Comparison of ENCODE assay signal across 11 cellular contexts in the genomic region with DNA sequence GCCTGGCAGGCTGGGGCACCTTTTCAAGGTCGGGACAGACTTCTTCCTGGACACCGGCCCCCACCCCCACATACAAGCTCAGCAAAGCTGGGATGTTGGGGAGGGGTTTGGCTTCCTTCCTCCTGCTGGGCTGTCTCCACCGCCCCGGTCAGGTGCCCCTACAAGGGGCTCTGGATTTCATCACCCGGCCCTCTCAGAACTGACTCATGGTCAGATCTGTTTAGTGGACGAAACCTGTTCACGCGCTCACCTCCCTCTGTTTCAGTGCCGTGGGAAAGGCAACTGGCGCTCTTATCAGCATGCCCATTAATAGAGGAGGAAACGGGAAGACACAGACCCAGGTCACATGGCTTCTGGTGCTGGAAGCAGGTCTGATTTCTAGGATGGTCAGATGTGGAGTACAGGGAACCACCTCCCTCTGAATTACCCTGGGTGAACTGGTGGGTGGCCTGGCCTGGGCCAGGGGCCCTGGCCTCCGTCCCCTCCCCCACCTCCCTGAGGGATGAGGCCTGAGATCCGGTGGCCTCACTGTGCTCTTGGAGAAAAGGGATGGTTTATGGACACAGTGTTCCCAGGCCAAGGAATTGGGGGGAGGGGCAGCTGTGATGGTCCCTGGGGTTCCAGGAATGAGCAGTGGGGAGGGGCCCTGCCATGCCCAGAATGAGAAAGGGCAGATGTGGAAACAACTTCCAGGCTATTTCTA.
DNase-seq lines count a peak whose midpoint lies in the region; ATAC-seq and TF ChIP-seq lines count a peak whose summit lies in the region.
"Had no signal": no experiment of that assay in that cellular context is flagged by ENCODE, and none has a peak within 500 bp of the region (broad histone marks: within the 10 kb centered on the region; RNA-seq: fewer than 3 reads in every experiment).

No MANE protein-coding gene starts in this region.

- peak overlapping the region; percentile 43 for H2BK120ac ChIP-seq in mesenchymal stem cell (ENCODE audit: low read depth, low read length)

- H3K4me2 ChIP-seq in mesenchymal stem cell (ENCODE audit: low read length, poor library complexity, severe bottlenecking) (peak overlapping the region; percentile 30), OCI-LY7 (ENCODE audit: low read length) (no peak overlapping the region)

- intact Hi-C loops in OCI-LY7 (cut with micrococcal nuclease; ENCODE audit: unreplicated experiment) = no loop called here

- H4K20me1 ChIP-seq in OCI-LY7 (ENCODE audit: insufficient read depth, low read length) = no peaks in the 10 kb centered on the region

- H3K79me2 ChIP-seq in OCI-LY7 (ENCODE audit: insufficient read depth, low read depth, low read length) = no peaks in the 10 kb centered on the region

- POLR2A ChIA-PET in RWPE1 (lab: Yijun Ruan, JAX; ENCODE audit: low non-redundant PET) = no interaction called here
- POLR2A ChIA-PET in OCI-LY7 (lab: Charles Lee) = no interaction called here

- no peak overlapping the region for H3K9ac ChIP-seq in mesenchymal stem cell (ENCODE audit: low read length)
- H3K9ac ChIP-seq in stomach smooth muscle (ENCODE audit: low read length in 2 of 2) = peak overlapping the region; percentile 68 to 80

- peaks cover 48% of the 10 kb centered on the region for H3K79me1 ChIP-seq in mesenchymal stem cell (replicated peaks; ENCODE audit: low read length, poor library complexity, severe bottlenecking)

- H3K4me1 ChIP-seq in mesenchymal stem cell (ENCODE audit: control insufficient read depth, insufficient read depth, low read depth, low read length) = peaks cover 48% of the 10 kb centered on the region
- peaks cover 80% of the 10 kb centered on the region for H3K4me1 ChIP-seq in stomach smooth muscle (ENCODE audit: control insufficient read depth, insufficient read depth, low read length)
- H3K4me1 ChIP-seq in OCI-LY7 (ENCODE audit: insufficient read depth, low read length, poor library complexity, severe bottlenecking) = peaks cover 3% of the 10 kb centered on the region

- TF ChIP-seq CTCF in RWPE1 (conservative IDR thresholded peaks at IDR 0.05; ENCODE audit: low read depth) (no peak), fibroblast of the aortic adventitia (IDR thresholded peaks at IDR 0.05; ENCODE audit: insufficient read depth, low read length) (no peak), OCI-LY7 (conservative IDR thresholded peaks at IDR 0.05; ENCODE audit: low read length) (no peak)

- peak overlapping the region in 1 of 2 experiments; percentile 13 for H3K14ac ChIP-seq in mesenchymal stem cell (ENCODE audit: low read length in 2 of 2)

- H2BK12ac ChIP-seq in mesenchymal stem cell (ENCODE audit: low read length in 2 of 2) = peak overlapping the region; percentile 6 to 95

- peak overlapping the region; percentile 65 to 88 for H3K18ac ChIP-seq in mesenchymal stem cell (ENCODE audit: low read depth in 1 of 2, low read length in 2 of 2)

- peak overlapping the region; percentile 33 for H4K8ac ChIP-seq in mesenchymal stem cell (ENCODE audit: low read length)

- H3K27me3 ChIP-seq in mesenchymal stem cell (ENCODE audit: control insufficient read depth in 1 of 2, insufficient read depth in 1 of 2, low read length in 2 of 2) (no peaks in the 10 kb centered on the region), stomach smooth muscle (ENCODE audit: control insufficient read depth in 1 of 2, insufficient read depth in 2 of 2, low read length in 2 of 2) (no peaks in the 10 kb centered on the region)

- H2AK5ac ChIP-seq in mesenchymal stem cell (ENCODE audit: low read length, severe bottlenecking) = peak overlapping the region; percentile 47

- peaks cover 68 to 73% of the 10 kb centered on the region in 2 experiments for H3K36me3 ChIP-seq in mesenchymal stem cell (ENCODE audit: control insufficient read depth in 1 of 2, insufficient read depth in 2 of 2, low read depth in 1 of 2, low read length in 2 of 2)
- H3K36me3 ChIP-seq in stomach smooth muscle (ENCODE audit: control insufficient read depth in 2 of 2, insufficient read depth in 2 of 2, low read length in 2 of 2) = peaks cover 0 to 13% of the 10 kb centered on the region in 2 donors
- H3K36me3 ChIP-seq in OCI-LY7 (ENCODE audit: insufficient read depth, low read length) = no peaks in the 10 kb centered on the region

- no peak overlapping the region for H2AFZ ChIP-seq in mesenchymal stem cell (ENCODE audit: low read depth, low read length)
- H2AFZ ChIP-seq in OCI-LY7 (ENCODE audit: low read length) = no peak overlapping the region

- no peak for DNase-seq in RWPE1 (ENCODE audit: low spot score)
- DNase-seq in fibroblast of the aortic adventitia (ENCODE audit: low read depth) = peak; percentile 75
- DNase-seq in mesenchymal stem cell = peak; percentile 95
- DNase-seq in activated naive CD4-positive, alpha-beta T cell treated with Interleukin-2 at 50 U/mL for 16 hours = no peak
- DNase-seq in OCI-LY7 (ENCODE audit: low spot score) = no peak
- DNase-seq: DMS153, NCI-H345, T-helper 2 cell had no signal

- peak overlapping the region; percentile 72 for H4K91ac ChIP-seq in mesenchymal stem cell (ENCODE audit: low read length)

- ATAC-seq in GM18907 (IDR thresholded peaks at IDR 0.05; ENCODE audit: unreplicated experiment) = no peak
- ATAC-seq in HG03342 (IDR thresholded peaks at IDR 0.05; ENCODE audit: unreplicated experiment) = no peak

- WGBS in mesenchymal stem cell = under 1% methylated on average over 13 of the region's 13 CpGs

- H2BK5ac ChIP-seq in mesenchymal stem cell (ENCODE audit: low read depth, low read length, poor library complexity, severe bottlenecking) = no peak overlapping the region

- H3K9me3 ChIP-seq in mesenchymal stem cell (ENCODE audit: control insufficient read depth, low read length) = no peaks in the 10 kb centered on the region
- no peaks in the 10 kb centered on the region for H3K9me3 ChIP-seq in stomach smooth muscle (ENCODE audit: control insufficient read depth in 2 of 2, low read length in 2 of 2)
- H3K9me3 ChIP-seq in OCI-LY7 (ENCODE audit: low read length) = no peaks in the 10 kb centered on the region

- H3K9me2 ChIP-seq in OCI-LY7 (ENCODE audit: insufficient read depth, low read length) = no peaks in the 10 kb centered on the region

- H2BK15ac ChIP-seq in mesenchymal stem cell (ENCODE audit: low read depth, poor library complexity, severe bottlenecking) = peak overlapping the region; percentile 92

- H3K4ac ChIP-seq in mesenchymal stem cell (ENCODE audit: low read depth in 1 of 2, low read length in 2 of 2) = peak overlapping the region; percentile 93 to 98

- H3K27ac ChIP-seq in RWPE1 (peak overlapping the region; percentile 35; the same call in 1 of the 2 replicates), mesenchymal stem cell (ENCODE audit: low read length, poor library complexity, severe bottlenecking) (peak overlapping the region; percentile 82), stomach smooth muscle (ENCODE audit: low read length) (peak overlapping the region; percentile 99), OCI-LY7 (ENCODE audit: low read depth, low read length, poor library complexity, severe bottlenecking) (no peak overlapping the region)

- BruUV-seq in OCI-LY7 (replicated peaks; lab: Mats Ljungman, UMichigan) = no TSS peak

- CTCF ChIA-PET in RWPE1 (lab: Yijun Ruan, JAX) (interaction anchor here (0.6 kb wide), 1 partner anchor 8 kb away, joined by 5 read pairs; no protein-coding TSS in a partner anchor), OCI-LY7 (lab: Charles Lee; ENCODE audit: unreplicated experiment) (no interaction called here)

- H3K23ac ChIP-seq in mesenchymal stem cell (ENCODE audit: low read length in 2 of 2) = no peak overlapping the region

- H3K4me3 ChIP-seq in fibroblast of the aortic adventitia (ENCODE audit: low read depth, low read length) (no peak overlapping the region), mesenchymal stem cell (ENCODE audit: insufficient read depth in 1 of 2, low read depth in 1 of 2, low read length in 2 of 2) (no peak overlapping the region), stomach smooth muscle (ENCODE audit: low read length in 2 of 2) (peak overlapping the region in 1 of 2 donors; percentile 40), OCI-LY7 (ENCODE audit: low read depth, low read length, poor library complexity, severe bottlenecking) (no peak overlapping the region)

Comparison
In these comparisons a context has a peak if more than half of its experiments do, and no peak if none do; other contexts are left out.
1. DNase-seq: peak in fibroblast of the aortic adventitia (single experiment) and mesenchymal stem cell (single experiment); none in RWPE1 (single experiment), activated naive CD4-positive, alpha-beta T cell treated with Interleukin-2 at 50 U/mL for 16 hours (single experiment) and OCI-LY7 (single experiment).